18 cellular contexts compared by ENCODE assay signal in genomic region chr10:69228151-69228550, GRCh38. TPM values are rescaled to one million over a fixed set of nuclear protein-coding genes. Genes with fewer than 3 reads are reported as not detected.
DNase-seq lines count a peak whose midpoint lies in the region; ATAC-seq and TF ChIP-seq lines count a peak whose summit lies in the region.
"Had no signal": no experiment of that assay in that cellular context is flagged by ENCODE, and none has a peak within 500 bp of the region (broad histone marks: within the 10 kb centered on the region; RNA-seq: fewer than 3 reads in every experiment).

No MANE protein-coding gene starts in this region.

- peaks cover 38 to 48% (median 41%) of the 10 kb centered on the region in 10 experiments for H3K4me1 ChIP-seq in BLaER1 treated with 17β-estradiol and CSF1 and Interleukin-3, amounts not matched to agents 10 nM and 100 nM
- H3K4me1 ChIP-seq in CD8-positive, alpha-beta T cell (ENCODE audit: insufficient read depth, low read length): peaks cover 44% of the 10 kb centered on the region
- H3K4me1 ChIP-seq in hepatocyte (ENCODE audit: insufficient read depth): peaks cover 6% of the 10 kb centered on the region
- H3K4me1 ChIP-seq in Karpas-422 (ENCODE audit: low read length): peaks cover 11% of the 10 kb centered on the region
- H3K4me1 ChIP-seq in SJCRH30: peaks cover 25% of the 10 kb centered on the region
- peaks cover 6% of the 10 kb centered on the region for H3K4me1 ChIP-seq in left ventricle myocardium inferior
- H3K4me1 ChIP-seq: parathyroid adenoma, right lobe of liver had no signal

- H3K9me2 ChIP-seq in hepatocyte (replicated peaks; ENCODE audit: insufficient read depth) (no peaks in the 10 kb centered on the region), Karpas-422 (replicated peaks; ENCODE audit: insufficient read depth, low read length) (no peaks in the 10 kb centered on the region)

- POLR2A ChIA-PET in CD8-positive, alpha-beta T cell (lab: Charles Lee): interaction anchor here (0.7 to 1.2 kb wide), 2 partner anchors 13 to 85 kb away, joined by 3 to 4 read pairs; no protein-coding TSS in a partner anchor

- peak overlapping the region in 2 of 10 experiments; percentile 50 to 55; a peak in 2 of 20 replicates for H3K4me3 ChIP-seq in BLaER1 treated with 17β-estradiol and CSF1 and Interleukin-3, amounts not matched to agents 10 nM and 100 nM
- no peak overlapping the region for H3K4me3 ChIP-seq in CD8-positive, alpha-beta T cell (ENCODE audit: low read depth, low read length)
- H3K4me3 ChIP-seq in WERI-Rb-1 (ENCODE audit: low read depth, low read length) (no peak overlapping the region), hepatocyte (no peak overlapping the region), Karpas-422 (ENCODE audit: low read length) (no peak overlapping the region), SJCRH30 (no peak overlapping the region), left ventricle myocardium inferior (no peak overlapping the region)
- H3K4me3 ChIP-seq: GM23338, right lobe of liver had no signal

- H3K27me3 ChIP-seq in BLaER1 treated with 17β-estradiol and CSF1 and Interleukin-3, amounts not matched to agents 10 nM and 100 nM: no peaks in the 10 kb centered on the region
- no peaks in the 10 kb centered on the region for H3K27me3 ChIP-seq in CD8-positive, alpha-beta T cell (ENCODE audit: insufficient read depth, low read length)
- H3K27me3 ChIP-seq in WERI-Rb-1 (ENCODE audit: insufficient read depth, low read depth, severe bottlenecking) (no peaks in the 10 kb centered on the region), hepatocyte (no peaks in the 10 kb centered on the region), Karpas-422 (ENCODE audit: low read length) (no peaks in the 10 kb centered on the region), SJCRH30 (no peaks in the 10 kb centered on the region), left ventricle myocardium inferior (ENCODE audit: low read depth) (no peaks in the 10 kb centered on the region)
- H3K27me3 ChIP-seq: right lobe of liver had no signal

- H3K79me2 ChIP-seq in hepatocyte (no peaks in the 10 kb centered on the region), Karpas-422 (ENCODE audit: low read length) (no peaks in the 10 kb centered on the region)
- H3K79me2 ChIP-seq: parathyroid adenoma had no signal

- H3K9ac ChIP-seq in BLaER1 treated with 17β-estradiol and CSF1 and Interleukin-3, amounts not matched to agents 10 nM and 100 nM: peak overlapping the region in 2 of 11 experiments; percentile 66 to 70; a peak in 1 of 22 replicates
- no peak overlapping the region for H3K9ac ChIP-seq in Karpas-422 (ENCODE audit: low read length)
- H3K9ac ChIP-seq: KMS-11, parathyroid adenoma had no signal

- H3K9me3 Mint-ChIP-seq in CD8-positive, alpha-beta T cell: no peaks in the 10 kb centered on the region
- H3K9me3 Mint-ChIP-seq: brain, GM23338 had no signal

- peak overlapping the region; percentile 76 for H3K4me3 Mint-ChIP-seq in CD8-positive, alpha-beta T cell
- H3K4me3 Mint-ChIP-seq: brain, GM23338 had no signal

- DNase-seq in CD8-positive, alpha-beta T cell: no peak
- DNase-seq in WERI-Rb-1: peak; percentile 51
- no peak for DNase-seq in hepatocyte (ENCODE audit: low spot score)
- DNase-seq in DMS53 treated with DMSO at 0.1 percent for 48 hours (lab: John Stamatoyannopoulos, UW; ENCODE audit: unreplicated experiment): no peak
- DNase-seq in Karpas-422: no peak
- no peak for DNase-seq in SJCRH30
- DNase-seq in left ventricle myocardium inferior: no peak
- DNase-seq: cortex of kidney, hypothalamus, mammary epithelial cell, NCI-H1092 treated with DMSO at 0.1 percent for 48 hours, NCI-H2107, right lobe of liver had no signal

- H2AFZ ChIP-seq in hepatocyte: no peak overlapping the region
- H2AFZ ChIP-seq in Karpas-422 (ENCODE audit: low read length): no peak overlapping the region
- H2AFZ ChIP-seq: GM23338, parathyroid adenoma had no signal

- TF ChIP-seq CTCF in CD8-positive, alpha-beta T cell (IDR thresholded peaks at IDR 0.05): no peak
- TF ChIP-seq CTCF in WERI-Rb-1 (IDR thresholded peaks at IDR 0.05; ENCODE audit: low read depth, low read length) (no peak), hepatocyte (IDR thresholded peaks at IDR 0.05; ENCODE audit: poor library complexity) (no peak), left ventricle myocardium inferior (IDR thresholded peaks at IDR 0.05; ENCODE audit: borderline replicate concordance) (no peak)

- peaks cover 60% of the 10 kb centered on the region for H3K4me1 Mint-ChIP-seq in CD8-positive, alpha-beta T cell (ENCODE audit: low read depth)

- no peak overlapping the region for H3K27ac Mint-ChIP-seq in CD8-positive, alpha-beta T cell
- H3K27ac Mint-ChIP-seq: GM23338 had no signal

- no peaks in the 10 kb centered on the region for H3K36me3 ChIP-seq in BLaER1 treated with 17β-estradiol and CSF1 and Interleukin-3, amounts not matched to agents 10 nM and 100 nM
- H3K36me3 ChIP-seq in CD8-positive, alpha-beta T cell (ENCODE audit: insufficient read depth, low read length): no peaks in the 10 kb centered on the region
- H3K36me3 ChIP-seq in WERI-Rb-1 (no peaks in the 10 kb centered on the region), hepatocyte (replicated peaks; ENCODE audit: insufficient read depth, low read depth) (no peaks in the 10 kb centered on the region), Karpas-422 (ENCODE audit: insufficient read depth, low read length) (no peaks in the 10 kb centered on the region), SJCRH30 (no peaks in the 10 kb centered on the region), left ventricle myocardium inferior (no peaks in the 10 kb centered on the region)

- intact Hi-C loops in CD8-positive, alpha-beta T cell (cut with DNase I, micrococcal nuclease): no loop called here
- intact Hi-C loops in left ventricle myocardium inferior (cut with micrococcal nuclease): no loop called here

- no peaks in the 10 kb centered on the region for H4K20me1 ChIP-seq in BLaER1 treated with 17β-estradiol and CSF1 and Interleukin-3, amounts not matched to agents 10 nM and 100 nM
- H4K20me1 ChIP-seq in hepatocyte (ENCODE audit: insufficient read depth, poor library complexity, severe bottlenecking) (no peaks in the 10 kb centered on the region), Karpas-422 (ENCODE audit: insufficient read depth, low read depth, low read length) (no peaks in the 10 kb centered on the region)

- H3K36me3 Mint-ChIP-seq in CD8-positive, alpha-beta T cell: no peaks in the 10 kb centered on the region
- H3K36me3 Mint-ChIP-seq: brain had no signal

- CTCF ChIA-PET in CD8-positive, alpha-beta T cell (lab: Charles Lee): interaction anchor here (1.7 to 5.3 kb wide), 3 partner anchors 11 to 180 kb away, joined by 6 to 28 read pairs (median 9); no protein-coding TSS in a partner anchor

- H3K4me2 ChIP-seq in BLaER1 treated with 17β-estradiol and CSF1 and Interleukin-3, amounts not matched to agents 10 nM and 100 nM: peak overlapping the region; percentile 91 to 99 (median 95)
- no peak overlapping the region for H3K4me2 ChIP-seq in hepatocyte
- no peak overlapping the region for H3K4me2 ChIP-seq in Karpas-422 (ENCODE audit: low read depth, low read length, poor library complexity, severe bottlenecking)
- H3K4me2 ChIP-seq: GM23338 had no signal

- WGBS in hepatocyte (ENCODE audit: low lambda C conversion rate, missing lambda C conversion rate): 77% methylated on average over 2 of the region's 2 CpGs

- H3K9me3 ChIP-seq in BLaER1 treated with 17β-estradiol and CSF1 and Interleukin-3, amounts not matched to agents 10 nM and 100 nM (replicated peaks in 1 of 11): no peaks in the 10 kb centered on the region
- no peaks in the 10 kb centered on the region for H3K9me3 ChIP-seq in CD8-positive, alpha-beta T cell (ENCODE audit: low read length)
- H3K9me3 ChIP-seq in WERI-Rb-1 (ENCODE audit: severe bottlenecking) (no peaks in the 10 kb centered on the region), hepatocyte (ENCODE audit: low read depth) (no peaks in the 10 kb centered on the region), Karpas-422 (ENCODE audit: low read length) (no peaks in the 10 kb centered on the region), SJCRH30 (replicated peaks) (no peaks in the 10 kb centered on the region), left ventricle myocardium inferior (replicated peaks) (no peaks in the 10 kb centered on the region)
- H3K9me3 ChIP-seq: right lobe of liver had no signal

- H3K27me3 Mint-ChIP-seq in CD8-positive, alpha-beta T cell (ENCODE audit: low read depth): no peaks in the 10 kb centered on the region

- ATAC-seq in CD8-positive, alpha-beta T cell: no peak
- ATAC-seq: GM23338 had no signal

- H3K27ac ChIP-seq in BLaER1 treated with 17β-estradiol and CSF1 and Interleukin-3, amounts not matched to agents 10 nM and 100 nM: peak overlapping the region in 7 of 11 experiments; percentile 69 to 83 (median 79); a peak in 10 of 22 replicates
- no peak overlapping the region for H3K27ac ChIP-seq in CD8-positive, alpha-beta T cell (ENCODE audit: low read depth, low read length)
- H3K27ac ChIP-seq in WERI-Rb-1: no peak overlapping the region
- H3K27ac ChIP-seq in hepatocyte: peak overlapping the region; percentile 93
- H3K27ac ChIP-seq in Karpas-422 (ENCODE audit: low read length): no peak overlapping the region
- H3K27ac ChIP-seq in SJCRH30: no peak overlapping the region
- no peak overlapping the region for H3K27ac ChIP-seq in left ventricle myocardium inferior (replicated peaks)
- H3K27ac ChIP-seq: parathyroid adenoma, right lobe of liver had no signal

RNA-seq across cellular contexts. Expression of gene HKDC1, which starts 8.0 kb away (rescaled TPM):
- under 1 TPM; 0.39 to 0.76 TPM for total RNA-seq in CD8-positive, alpha-beta T cell
- 27.7 and 27.9 TPM in 2 replicates for total RNA-seq in hepatocyte
- polyA plus RNA-seq in hepatocyte: 19.5 and 23.6 TPM in 2 replicates
- total RNA-seq in Karpas-422 (2014; rRNA removed; shearing (Covaris generic); ENCODE audit: low replicate concordance): not detected in 2 replicates
- 0.06 and 0.08 TPM in 2 replicates for total RNA-seq in SJCRH30 (2014; rRNA removed; shearing (Covaris generic))
- total RNA-seq in left ventricle myocardium inferior: not detected
- polyA plus RNA-seq: GM23338 had no signal

RNA-seq across cellular contexts. Expression of gene SUPV3L1, which starts 48.1 kb away (rescaled TPM):
- 10 to 100 TPM; 89.3 to 99.6 TPM for total RNA-seq in CD8-positive, alpha-beta T cell
- total RNA-seq in hepatocyte (25.2 and 27.6 TPM in 2 replicates), left ventricle myocardium inferior (36.8 TPM)
- 25.9 and 27.9 TPM in 2 replicates for polyA plus RNA-seq in hepatocyte
- 37.6 and 42.0 TPM in 2 replicates for total RNA-seq in Karpas-422 (2014; rRNA removed; shearing (Covaris generic); ENCODE audit: low replicate concordance)
- 38.8 and 43.4 TPM in 2 replicates for total RNA-seq in SJCRH30 (2014; rRNA removed; shearing (Covaris generic))

RNA-seq across cellular contexts. Expression of gene HK1, which starts 50.1 kb away (rescaled TPM):
- total RNA-seq in CD8-positive, alpha-beta T cell: 10 to 100 TPM; 37.0 to 40.0 TPM
- total RNA-seq in hepatocyte: 24.3 and 31.1 TPM in 2 replicates
- 42.5 and 55.4 TPM in 2 replicates for polyA plus RNA-seq in hepatocyte
- total RNA-seq in Karpas-422 (2014; rRNA removed; shearing (Covaris generic); ENCODE audit: low replicate concordance): 54.6 and 86.5 TPM in 2 replicates
- 35.2 and 36.6 TPM in 2 replicates for total RNA-seq in SJCRH30 (2014; rRNA removed; shearing (Covaris generic))
- 219 TPM for total RNA-seq in left ventricle myocardium inferior

Comparison
In these comparisons a context has a peak if more than half of its experiments do, and no peak if none do; other contexts are left out.
1. H3K27ac ChIP-seq: peak in BLaER1 treated with 17β-estradiol and CSF1 and Interleukin-3, amounts not matched to agents 10 nM and 100 nM (7 of 11) and hepatocyte (single experiment); none in CD8-positive, alpha-beta T cell (single experiment), WERI-Rb-1 (single experiment), Karpas-422 (single experiment), SJCRH30 (single experiment) and left ventricle myocardium inferior (single experiment).
2. H3K4me2 ChIP-seq: peak in BLaER1 treated with 17β-estradiol and CSF1 and Interleukin-3, amounts not matched to agents 10 nM and 100 nM (11 of 11); none in hepatocyte (single experiment) and Karpas-422 (single experiment).
3. RNA of gene HKDC1, which starts 8.0 kb away (total RNA-seq): 27.7 to 27.9 TPM in hepatocyte; 0.39 to 0.76 TPM in CD8-positive, alpha-beta T cell, 0.06 to 0.08 TPM in SJCRH30, not detected in left ventricle myocardium inferior (single experiment) and not detected in Karpas-422; every median in the first group is over 10 times any median in the second.